Comparison of ENCODE assay signal across 8 cellular contexts in the genomic region with DNA sequence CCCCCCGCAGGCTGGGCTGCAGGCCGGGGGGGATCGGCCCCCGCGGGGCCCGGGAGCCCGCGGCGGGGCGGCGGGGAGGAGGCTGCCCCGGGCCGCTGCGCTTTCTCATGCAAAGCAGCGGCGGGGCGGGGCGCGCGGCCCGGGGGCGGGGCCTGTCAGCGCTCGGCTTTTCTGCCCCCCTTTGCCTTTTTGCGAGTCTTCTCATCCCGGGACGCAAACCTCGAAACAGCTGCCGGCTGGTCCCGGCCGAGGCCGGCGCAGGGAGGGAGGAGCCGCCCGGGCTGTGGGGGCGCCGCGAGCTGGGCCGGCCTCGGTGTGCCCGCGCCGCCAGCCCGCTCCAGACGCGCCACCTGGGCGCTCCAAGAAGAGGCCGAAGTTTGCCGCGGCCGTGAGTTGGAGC. TPM values are rescaled to one million over a fixed set of nuclear protein-coding genes. Genes with fewer than 3 reads are reported as not detected.
DNase-seq lines count a peak whose midpoint lies in the region; ATAC-seq, FAIRE-seq and TF ChIP-seq lines count a peak whose summit lies in the region.

A gene with protein sequence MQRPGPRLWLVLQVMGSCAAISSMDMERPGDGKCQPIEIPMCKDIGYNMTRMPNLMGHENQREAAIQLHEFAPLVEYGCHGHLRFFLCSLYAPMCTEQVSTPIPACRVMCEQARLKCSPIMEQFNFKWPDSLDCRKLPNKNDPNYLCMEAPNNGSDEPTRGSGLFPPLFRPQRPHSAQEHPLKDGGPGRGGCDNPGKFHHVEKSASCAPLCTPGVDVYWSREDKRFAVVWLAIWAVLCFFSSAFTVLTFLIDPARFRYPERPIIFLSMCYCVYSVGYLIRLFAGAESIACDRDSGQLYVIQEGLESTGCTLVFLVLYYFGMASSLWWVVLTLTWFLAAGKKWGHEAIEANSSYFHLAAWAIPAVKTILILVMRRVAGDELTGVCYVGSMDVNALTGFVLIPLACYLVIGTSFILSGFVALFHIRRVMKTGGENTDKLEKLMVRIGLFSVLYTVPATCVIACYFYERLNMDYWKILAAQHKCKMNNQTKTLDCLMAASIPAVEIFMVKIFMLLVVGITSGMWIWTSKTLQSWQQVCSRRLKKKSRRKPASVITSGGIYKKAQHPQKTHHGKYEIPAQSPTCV (plus strand): TSS at position 198 of the 400 bp plus-strand sequence. CDS start 479 bp downstream, outside the sequence.

- H3K4me3 Mint-ChIP-seq in naive thymus-derived CD4-positive, alpha-beta T cell = peak within 1 kb of the TSS; percentile 40 to 87 (median 69)
- H3K4me3 Mint-ChIP-seq in T-helper 17 cell = no peak within 1 kb of the TSS

- peak in 1 of 2 donors; percentile 40 for TF ChIP-seq POLR2A in uterus (IDR thresholded peaks at IDR 0.05)

- TF ChIP-seq CTCF in uterus (IDR thresholded peaks at IDR 0.05) = no peak
- TF ChIP-seq CTCF in D721Med (IDR thresholded peaks at IDR 0.05; ENCODE audit: insufficient read depth, missing control alignments) = no peak

- CTCF ChIA-PET in naive thymus-derived CD4-positive, alpha-beta T cell (lab: Charles Lee) = no interaction called here

- intact Hi-C loops in naive thymus-derived CD4-positive, alpha-beta T cell (cut with micrococcal nuclease) = no loop called here
- intact Hi-C loops in uterus (cut with DNase I; ENCODE audit: low total_unique reads) = no loop called here

- H3K27me3 ChIP-seq in naive thymus-derived CD4-positive, alpha-beta T cell (ENCODE audit: control insufficient read depth in 2 of 2, insufficient read depth in 2 of 2, low read length in 2 of 2) = peaks cover 0 to 10% of the 10 kb centered on the region in 2 donors
- H3K27me3 ChIP-seq in uterus = no peaks in the 10 kb centered on the region

- FAIRE-seq in D721Med (lab: Jason Lieb, UNC) = no peak

- no peaks in the 10 kb centered on the region for H3K36me3 ChIP-seq in naive thymus-derived CD4-positive, alpha-beta T cell (ENCODE audit: control insufficient read depth in 2 of 3, insufficient read depth in 3 of 3, low read length in 3 of 3)
- H3K36me3 ChIP-seq in uterus = no peaks in the 10 kb centered on the region

- POLR2A ChIA-PET in naive thymus-derived CD4-positive, alpha-beta T cell (lab: Charles Lee) = no interaction called here

- peaks cover 0 to 2% (median 0%) of the 10 kb centered on the region in 5 donors for H3K36me3 Mint-ChIP-seq in naive thymus-derived CD4-positive, alpha-beta T cell
- H3K36me3 Mint-ChIP-seq in T-helper 17 cell (ENCODE audit: low read depth) = no peaks in the 10 kb centered on the region

- ATAC-seq in naive thymus-derived CD4-positive, alpha-beta T cell = no peak
- ATAC-seq in GM19035 (IDR thresholded peaks at IDR 0.05; ENCODE audit: unreplicated experiment) (no peak), T-helper 17 cell (no peak)

- DNase-seq in activated T-cell treated with anti-CD3 and anti-CD28 coated beads for 24 hours (ENCODE audit: low read depth) (peak; percentile 14), epidermal melanocyte (ENCODE audit: insufficient read length, low spot score) (peak; percentile 57), uterus (peak; percentile 31 to 38), D721Med (ENCODE audit: insufficient read length, low spot score) (no peak), T-helper 17 cell (no peak)
- DNase-seq in activated T-cell treated with anti-CD3 and anti-CD28 coated beads, Interleukin-2, amount 50 U/mL, for 1 hour = no peak
- peak in 1 of 9 donors; percentile 5 for DNase-seq in naive thymus-derived CD4-positive, alpha-beta T cell

- H3K4me3 ChIP-seq in naive thymus-derived CD4-positive, alpha-beta T cell (ENCODE audit: low read length) = no peak within 1 kb of the TSS
- H3K4me3 ChIP-seq in uterus = peak within 1 kb of the TSS; percentile 35 to 38

- no peaks in the 10 kb centered on the region for H3K9me3 ChIP-seq in naive thymus-derived CD4-positive, alpha-beta T cell (ENCODE audit: control insufficient read depth in 2 of 3, low read length in 3 of 3)
- H3K9me3 ChIP-seq in uterus = no peaks in the 10 kb centered on the region
- H3K9me3 ChIP-seq in T-helper 17 cell (ENCODE audit: control insufficient read depth, low read length, poor library complexity, severe bottlenecking) = no peaks in the 10 kb centered on the region

- peaks cover 0 to 3% (median 0%) of the 10 kb centered on the region in 11 donors for H3K9me3 Mint-ChIP-seq in naive thymus-derived CD4-positive, alpha-beta T cell

- H3K27ac ChIP-seq in naive thymus-derived CD4-positive, alpha-beta T cell (ENCODE audit: low read depth, low read length) = no peak within 1 kb of the TSS
- peak within 1 kb of the TSS; percentile 28 to 49 for H3K27ac ChIP-seq in uterus

- peaks cover 38 to 47% (median 43%) of the 10 kb centered on the region in 5 donors for H3K27me3 Mint-ChIP-seq in naive thymus-derived CD4-positive, alpha-beta T cell
- peaks cover 18% of the 10 kb centered on the region for H3K27me3 Mint-ChIP-seq in T-helper 17 cell

- peaks cover 2 to 13% (median 5%) of the 10 kb centered on the region in 7 donors for H3K4me1 Mint-ChIP-seq in naive thymus-derived CD4-positive, alpha-beta T cell
- H3K4me1 Mint-ChIP-seq in T-helper 17 cell = no peaks in the 10 kb centered on the region

- peak within 1 kb of the TSS in 1 of 9 donors; percentile 71 for H3K27ac Mint-ChIP-seq in naive thymus-derived CD4-positive, alpha-beta T cell
- H3K27ac Mint-ChIP-seq in T-helper 17 cell = no peak within 1 kb of the TSS

- no peaks in the 10 kb centered on the region for H3K4me1 ChIP-seq in naive thymus-derived CD4-positive, alpha-beta T cell (ENCODE audit: control insufficient read depth in 2 of 2, insufficient read depth in 2 of 2, low read length in 2 of 2)
- H3K4me1 ChIP-seq in uterus = peaks cover 0 to 16% of the 10 kb centered on the region in 2 donors

RNA-seq across cellular contexts. Expression of the gene that starts here (rescaled TPM):
- total RNA-seq in naive thymus-derived CD4-positive, alpha-beta T cell = not detected
- polyA plus RNA-seq in naive thymus-derived CD4-positive, alpha-beta T cell = not detected
- total RNA-seq in uterus = 10 to 100 TPM in 1 of 4 donors, 1 to 10 TPM in 3; 1.4 to 11.3 (median 1.9) TPM
- not detected for total RNA-seq in T-helper 17 cell

Comparison
In these comparisons a context has a peak if more than half of its experiments do, and no peak if none do; other contexts are left out.
1. DNase-seq: peak in activated T-cell treated with anti-CD3 and anti-CD28 coated beads for 24 hours (single experiment), epidermal melanocyte (single experiment) and uterus (2 of 2); none in activated T-cell treated with anti-CD3 and anti-CD28 coated beads, Interleukin-2, amount 50 U/mL, for 1 hour (single experiment), D721Med (single experiment) and T-helper 17 cell (0 of 3).